ENCODE assay signal across 1 cellular context in the genomic region with DNA sequence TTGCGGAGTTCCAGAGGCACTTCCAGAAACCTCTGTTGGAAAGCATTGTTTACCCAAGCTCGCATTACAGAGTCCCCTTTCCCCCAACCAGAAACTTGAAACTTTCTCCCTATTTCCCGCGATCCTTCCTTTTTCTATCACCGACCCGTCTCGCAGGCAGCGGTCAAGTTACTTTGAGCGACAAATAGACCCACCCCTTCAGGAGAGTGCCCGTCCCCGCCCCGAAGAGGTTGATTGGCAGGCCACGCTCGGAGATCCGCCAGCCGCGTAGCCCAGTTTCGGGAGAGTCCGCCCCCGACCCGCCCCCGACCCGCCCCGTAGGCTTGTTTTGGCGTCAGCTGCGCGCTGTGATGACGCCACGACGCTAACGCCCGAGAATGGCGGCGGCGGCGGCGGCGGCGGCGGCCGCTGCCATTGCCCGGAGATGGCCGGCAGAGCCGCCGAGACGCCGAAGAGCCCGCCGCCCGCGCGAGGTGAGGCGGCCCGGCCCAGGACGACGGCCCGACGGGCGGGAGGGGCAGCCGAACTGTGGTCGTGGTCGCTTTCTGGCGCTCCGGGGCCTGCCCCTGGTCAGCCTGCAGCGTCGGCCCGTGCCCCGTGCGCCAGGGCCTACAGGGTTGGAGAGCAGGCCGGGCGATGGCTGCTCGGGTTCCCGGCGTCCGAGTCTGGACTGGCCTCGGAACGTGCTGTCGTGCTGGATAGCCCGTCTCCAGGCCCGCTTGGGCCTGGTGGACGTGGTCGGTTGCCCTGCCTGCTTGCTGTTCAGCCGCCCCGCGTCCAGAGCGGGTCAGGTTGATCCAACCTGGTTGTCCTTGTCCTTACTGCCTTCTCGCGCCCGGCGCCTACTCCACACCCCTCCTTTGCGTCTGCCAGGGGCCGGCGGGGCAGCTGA.
TF ChIP-seq lines count a peak whose summit lies in the region.

PSKH1 (plus strand) TSS at position 356 of the 892 bp plus-strand sequence. CDS start 15,496 bp downstream, outside the sequence.

TF ChIP-seq in HEK293, 187 proteins besides CTCF, POLR2A, EP300 and RAD21 (continued from another document):
- TF ChIP-seq PRDM10 (tag by site-specific recombination; IDR thresholded peaks at IDR 0.05) (peak; percentile 70), ZFHX2 (tag by site-specific recombination; conservative IDR thresholded peaks at IDR 0.05) (no peak), ZNF785 (tag by site-specific recombination; IDR thresholded peaks at IDR 0.05) (no peak), KLF1 (tag by site-specific recombination; IDR thresholded peaks at IDR 0.05) (0 out of 2 replicates have a peak, but pooled peaks have one; percentile 9), MEIS1 (CRISPR knock-in tag; IDR thresholded peaks at IDR 0.05; ENCODE audit: borderline replicate concordance) (0 out of 2 replicates have a peak, but pooled peaks have one; percentile 23), ZNF777 (tag by site-specific recombination; IDR thresholded peaks at IDR 0.05; ENCODE audit: borderline replicate concordance) (no peak; the same call in 1 of the 2 replicates), ZNF629 (tag by site-specific recombination; IDR thresholded peaks at IDR 0.05) (peak; percentile 93), IKZF3 (tag by site-specific recombination; IDR thresholded peaks at IDR 0.05) (peak; percentile 65), PRDM4 (tag by site-specific recombination; IDR thresholded peaks at IDR 0.05) (peak; percentile 17; the same call in 1 of the 2 replicates), ZBTB21 (tag by site-specific recombination; IDR thresholded peaks at IDR 0.05) (peak; percentile 87), REST (tag by site-specific recombination; IDR thresholded peaks at IDR 0.05) (peak; percentile 39), HOXC10 (CRISPR knock-in tag; IDR thresholded peaks at IDR 0.05) (0 out of 2 replicates have a peak, but pooled peaks have one; percentile 43), SP3 (tag by site-specific recombination; IDR thresholded peaks at IDR 0.05) (peak; percentile 93), ZNF366 (tag by site-specific recombination; conservative IDR thresholded peaks at IDR 0.05) (peak; percentile 84), MZF1 (tag by site-specific recombination; IDR thresholded peaks at IDR 0.05; ENCODE audit: borderline replicate concordance) (0 out of 2 replicates have a peak, but pooled peaks have one; percentile 18), ZNF626 (tag by site-specific recombination; IDR thresholded peaks at IDR 0.05) (0 out of 2 replicates have a peak, but pooled peaks have one; percentile 38), ZNF335 (tag by site-specific recombination; conservative IDR thresholded peaks at IDR 0.05) (peak; percentile 50), PRDM1 (tag by site-specific recombination; IDR thresholded peaks at IDR 0.05) (peak; percentile 94), SP7 (tag by site-specific recombination; IDR thresholded peaks at IDR 0.05) (0 out of 2 replicates have a peak, but pooled peaks have one; percentile 24), ZNF76 (tag by site-specific recombination; IDR thresholded peaks at IDR 0.05; ENCODE audit: borderline replicate concordance, low read depth) (peak; percentile 75)
- TF ChIP-seq, protein P1, sequence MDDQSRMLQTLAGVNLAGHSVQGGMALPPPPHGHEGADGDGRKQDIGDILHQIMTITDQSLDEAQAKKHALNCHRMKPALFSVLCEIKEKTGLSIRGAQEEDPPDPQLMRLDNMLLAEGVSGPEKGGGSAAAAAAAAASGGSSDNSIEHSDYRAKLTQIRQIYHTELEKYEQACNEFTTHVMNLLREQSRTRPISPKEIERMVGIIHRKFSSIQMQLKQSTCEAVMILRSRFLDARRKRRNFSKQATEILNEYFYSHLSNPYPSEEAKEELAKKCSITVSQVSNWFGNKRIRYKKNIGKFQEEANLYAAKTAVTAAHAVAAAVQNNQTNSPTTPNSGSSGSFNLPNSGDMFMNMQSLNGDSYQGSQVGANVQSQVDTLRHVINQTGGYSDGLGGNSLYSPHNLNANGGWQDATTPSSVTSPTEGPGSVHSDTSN (CRISPR knock-in tag; IDR thresholded peaks at IDR 0.05), result peak; percentile 78; the same call in 1 of the 2 replicates
- TF ChIP-seq, protein P2, sequence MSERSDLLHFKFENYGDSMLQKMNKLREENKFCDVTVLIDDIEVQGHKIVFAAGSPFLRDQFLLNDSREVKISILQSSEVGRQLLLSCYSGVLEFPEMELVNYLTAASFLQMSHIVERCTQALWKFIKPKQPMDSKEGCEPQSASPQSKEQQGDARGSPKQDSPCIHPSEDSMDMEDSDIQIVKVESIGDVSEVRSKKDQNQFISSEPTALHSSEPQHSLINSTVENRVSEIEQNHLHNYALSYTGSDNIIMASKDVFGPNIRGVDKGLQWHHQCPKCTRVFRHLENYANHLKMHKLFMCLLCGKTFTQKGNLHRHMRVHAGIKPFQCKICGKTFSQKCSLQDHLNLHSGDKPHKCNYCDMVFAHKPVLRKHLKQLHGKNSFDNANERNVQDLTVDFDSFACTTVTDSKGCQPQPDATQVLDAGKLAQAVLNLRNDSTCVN (tag by site-specific recombination; optimal IDR thresholded peaks at IDR 0.05), result peak; percentile 30
- TF ChIP-seq, protein P3, sequence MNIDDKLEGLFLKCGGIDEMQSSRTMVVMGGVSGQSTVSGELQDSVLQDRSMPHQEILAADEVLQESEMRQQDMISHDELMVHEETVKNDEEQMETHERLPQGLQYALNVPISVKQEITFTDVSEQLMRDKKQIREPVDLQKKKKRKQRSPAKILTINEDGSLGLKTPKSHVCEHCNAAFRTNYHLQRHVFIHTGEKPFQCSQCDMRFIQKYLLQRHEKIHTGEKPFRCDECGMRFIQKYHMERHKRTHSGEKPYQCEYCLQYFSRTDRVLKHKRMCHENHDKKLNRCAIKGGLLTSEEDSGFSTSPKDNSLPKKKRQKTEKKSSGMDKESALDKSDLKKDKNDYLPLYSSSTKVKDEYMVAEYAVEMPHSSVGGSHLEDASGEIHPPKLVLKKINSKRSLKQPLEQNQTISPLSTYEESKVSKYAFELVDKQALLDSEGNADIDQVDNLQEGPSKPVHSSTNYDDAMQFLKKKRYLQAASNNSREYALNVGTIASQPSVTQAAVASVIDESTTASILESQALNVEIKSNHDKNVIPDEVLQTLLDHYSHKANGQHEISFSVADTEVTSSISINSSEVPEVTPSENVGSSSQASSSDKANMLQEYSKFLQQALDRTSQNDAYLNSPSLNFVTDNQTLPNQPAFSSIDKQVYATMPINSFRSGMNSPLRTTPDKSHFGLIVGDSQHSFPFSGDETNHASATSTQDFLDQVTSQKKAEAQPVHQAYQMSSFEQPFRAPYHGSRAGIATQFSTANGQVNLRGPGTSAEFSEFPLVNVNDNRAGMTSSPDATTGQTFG (tag by site-specific recombination; IDR thresholded peaks at IDR 0.05; ENCODE audit: borderline replicate concordance), result no peak
- TF ChIP-seq, protein P4, sequence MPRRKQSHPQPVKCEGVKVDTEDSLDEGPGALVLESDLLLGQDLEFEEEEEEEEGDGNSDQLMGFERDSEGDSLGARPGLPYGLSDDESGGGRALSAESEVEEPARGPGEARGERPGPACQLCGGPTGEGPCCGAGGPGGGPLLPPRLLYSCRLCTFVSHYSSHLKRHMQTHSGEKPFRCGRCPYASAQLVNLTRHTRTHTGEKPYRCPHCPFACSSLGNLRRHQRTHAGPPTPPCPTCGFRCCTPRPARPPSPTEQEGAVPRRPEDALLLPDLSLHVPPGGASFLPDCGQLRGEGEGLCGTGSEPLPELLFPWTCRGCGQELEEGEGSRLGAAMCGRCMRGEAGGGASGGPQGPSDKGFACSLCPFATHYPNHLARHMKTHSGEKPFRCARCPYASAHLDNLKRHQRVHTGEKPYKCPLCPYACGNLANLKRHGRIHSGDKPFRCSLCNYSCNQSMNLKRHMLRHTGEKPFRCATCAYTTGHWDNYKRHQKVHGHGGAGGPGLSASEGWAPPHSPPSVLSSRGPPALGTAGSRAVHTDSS (tag by site-specific recombination; IDR thresholded peaks at IDR 0.05), result peak; percentile 22; the same call in 1 of the 2 replicates
